ENCODE assay signal across 1 cellular context in the genomic region with DNA sequence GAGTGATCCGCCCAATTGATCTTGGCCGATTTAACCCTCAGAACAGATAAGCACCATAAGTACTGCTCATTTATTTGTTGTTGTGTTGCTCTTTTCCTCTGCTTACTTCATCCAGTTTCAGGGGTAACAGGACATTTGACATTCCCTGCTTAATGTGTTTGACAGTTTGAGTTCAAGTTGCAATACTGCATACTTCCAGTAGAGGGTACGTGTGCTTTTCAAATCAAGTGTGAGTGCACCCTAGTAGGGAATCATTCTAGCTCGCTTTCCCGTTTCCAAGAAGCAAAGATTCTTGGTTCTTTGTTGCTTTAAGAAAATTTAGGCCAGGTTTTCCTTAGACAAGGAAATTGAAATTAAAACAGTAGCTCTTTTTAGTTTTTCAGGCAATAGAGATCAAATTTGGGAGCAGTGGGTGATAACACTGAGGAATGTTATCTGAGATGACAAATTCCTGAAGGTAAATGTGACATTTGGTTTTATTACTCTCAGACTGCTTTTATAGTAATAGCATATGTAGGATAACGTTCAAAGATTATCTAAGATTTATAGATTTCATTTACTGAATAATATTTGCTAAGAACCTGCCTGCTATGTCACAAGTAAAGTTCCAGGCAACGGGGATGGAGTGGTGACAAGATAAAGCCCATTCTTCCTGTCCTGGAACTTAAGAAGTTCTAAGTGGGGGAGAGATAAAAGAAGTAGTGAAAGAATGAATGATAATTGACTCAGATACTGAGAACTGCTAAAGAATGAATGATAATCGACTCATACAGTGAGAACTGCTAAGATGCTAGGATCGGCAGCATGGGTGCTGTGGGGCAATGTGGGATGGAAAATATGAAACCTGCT.
TF ChIP-seq lines count a peak whose summit lies in the region.

No MANE protein-coding gene starts in this region.

TF ChIP-seq in liver, 16 proteins besides CTCF, POLR2A, EP300 and RAD21 (continued from another document):
- TF ChIP-seq ZBTB33 (IDR thresholded peaks at IDR 0.05) (no peak), FOXA1 (IDR thresholded peaks at IDR 0.05) (no peak), EGR1 (IDR thresholded peaks at IDR 0.05; ENCODE audit: low read depth in 2 of 2) (no peak), NR2F2 (IDR thresholded peaks at IDR 0.05) (no peak)
